39 cellular contexts compared by ENCODE assay signal in the genomic region with DNA sequence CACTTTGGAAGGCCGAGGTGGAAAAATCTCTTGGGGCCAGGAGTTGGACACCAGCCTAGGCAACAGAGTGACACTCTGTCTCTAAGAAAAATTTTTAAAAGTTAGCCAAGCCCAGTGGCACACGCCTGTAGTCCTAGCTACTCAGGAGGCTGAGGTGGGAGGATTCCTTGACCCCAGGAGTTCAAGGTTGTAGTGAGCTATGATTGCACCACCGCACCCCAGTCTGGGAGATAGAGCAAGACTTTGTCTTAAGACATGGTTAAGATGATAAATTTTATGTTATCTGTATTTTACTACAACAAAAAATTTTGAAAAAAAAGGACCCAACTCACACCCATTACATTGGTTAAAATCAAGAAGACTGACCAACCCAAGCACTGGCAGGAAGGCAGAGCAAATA.
"Had no signal": no experiment of that assay in that cellular context is flagged by ENCODE, and none has a peak within 500 bp of the region (broad histone marks: within the 10 kb centered on the region; RNA-seq: fewer than 3 reads in every experiment).

No MANE protein-coding gene starts in this region.

- H3K36me3 ChIP-seq: adrenal gland, ascending aorta, brain microvascular endothelial cell, breast epithelium, cardiac muscle cell had no signal

- H3K9me3 ChIP-seq: adrenal gland, ascending aorta, body of pancreas, breast epithelium had no signal

- H3K27ac Mint-ChIP-seq: activated naive CD4-positive, alpha-beta T cell treated with anti-CD3 and anti-CD28 coated beads for 36 hours; activated naive CD4-positive, alpha-beta T cell treated with anti-CD3 and anti-CD28 coated beads, Interleukin-2, amount 10 ng/mL, durations not matched to agents 7 days and 5 days; activated naive CD4-positive, alpha-beta T cell treated with anti-CD3 and anti-CD28 coated beads, Interleukin-2, amount 50 U/mL, for 24 hours; activated naive CD4-positive, alpha-beta T cell treated with anti-CD3 and anti-CD28 coated beads, Interleukin-2, amount 50 U/mL, for 72 hours; activated naive CD8-positive, alpha-beta T cell; activated naive CD8-positive, alpha-beta T cell treated with anti-CD3 and anti-CD28 coated beads for 36 hours; activated naive CD8-positive, alpha-beta T cell treated with anti-CD3 and anti-CD28 coated beads, Interleukin-2, amount 10 ng/mL, durations not matched to agents 7 days and 5 days; activated naive CD8-positive, alpha-beta T cell treated with anti-CD3 and anti-CD28 coated beads, Interleukin-2, amount 50 U/mL, for 24 hours; activated T-cell treated with anti-CD3 and anti-CD28 coated beads, Interleukin-2, amount 50 U/mL, for 24 hours; activated T-cell treated with anti-CD3 and anti-CD28 coated beads, Interleukin-2, amount 50 U/mL, for 72 hours; activated T-helper 1 cell treated with anti-CD3 and anti-CD28 coated beads, Interleukin-12 subunit alpha, Interleukin-12 subunit beta, Interleukin-2, Interleukin-4 antibody, amounts not matched to agents 30 ng/mL and 10 ng/mL and 1 ng/mL, durations not matched to agents 14 hours and 24 hours and 36 hours; activated T-helper 17 cell treated with anti-CD3 and anti-CD28 coated beads, Interleukin-2, amount 50 U/mL, for 72 hours; activated T-helper 2 cell treated with anti-CD3 and anti-CD28 coated beads, Interferon-gamma antibody, Interleukin-2, Interleukin-4, amounts not matched to agents 10 μg/mL and 5 μg/mL and 100 μg/mL, durations not matched to agents 14 hours and 24 hours and 36 hours; brain had no signal

- DNase-seq: activated effector memory CD4-positive, alpha-beta T cell treated with anti-CD3 and anti-CD28 coated beads, Interleukin-2, amount 50 U/mL, for 16 hours; activated effector memory CD4-positive, alpha-beta T cell treated with Interleukin-2 at 50 U/mL for 16 hours; activated gamma-delta T cell; activated gamma-delta T cell treated with Interleukin-2 at 50 U/mL for 16 hours; activated naive CD4-positive, alpha-beta T cell; activated naive CD4-positive, alpha-beta T cell treated with anti-CD3 and anti-CD28 coated beads for 36 hours; activated naive CD4-positive, alpha-beta T cell treated with anti-CD3 and anti-CD28 coated beads, Interleukin-2, amount 10 ng/mL, durations not matched to agents 7 days and 5 days; activated naive CD4-positive, alpha-beta T cell treated with anti-CD3 and anti-CD28 coated beads, Interleukin-2, amount 50 U/mL, for 16 hours; activated naive CD4-positive, alpha-beta T cell treated with Interleukin-2 at 50 U/mL for 16 hours; activated naive CD8-positive, alpha-beta T cell treated with anti-CD3 and anti-CD28 coated beads for 36 hours; activated naive CD8-positive, alpha-beta T cell treated with anti-CD3 and anti-CD28 coated beads, Interleukin-2, amount 10 ng/mL, durations not matched to agents 7 days and 5 days; activated naive CD8-positive, alpha-beta T cell treated with anti-CD3 and anti-CD28 coated beads, Interleukin-2, amount 50 U/mL, for 24 hours; activated T-cell treated with anti-CD3 and anti-CD28 coated beads, Interleukin-2, amount 50 U/mL, for 1 hour; activated T-cell treated with anti-CD3 and anti-CD28 coated beads, Interleukin-2, amount 50 U/mL, for 24 hours; activated T-cell treated with anti-CD3 and anti-CD28 coated beads, Interleukin-2, amount 50 U/mL, for 4 hours; activated T-cell treated with anti-CD3 and anti-CD28 coated beads, Interleukin-2, amount 50 U/mL, for 48 hours; activated T-cell treated with anti-CD3 and anti-CD28 coated beads, Interleukin-2, amount 50 U/mL, for 72 hours; adrenal gland; amniotic stem cell; amygdala; anterior cingulate cortex; aorta; body of pancreas; brain microvascular endothelial cell; caudate nucleus; central memory CD4-positive, alpha-beta T cell; cerebellar nuclear complex had no signal

- H3K27me3 Mint-ChIP-seq: activated naive CD4-positive, alpha-beta T cell treated with anti-CD3 and anti-CD28 coated beads, Interleukin-2, amount 50 U/mL, for 24 hours; activated naive CD8-positive, alpha-beta T cell had no signal

- H3K4me3 Mint-ChIP-seq: activated naive CD4-positive, alpha-beta T cell treated with anti-CD3 and anti-CD28 coated beads for 36 hours; activated naive CD4-positive, alpha-beta T cell treated with anti-CD3 and anti-CD28 coated beads, Interleukin-2, amount 10 ng/mL, durations not matched to agents 7 days and 5 days; activated naive CD4-positive, alpha-beta T cell treated with anti-CD3 and anti-CD28 coated beads, Interleukin-2, amount 50 U/mL, for 24 hours; activated naive CD8-positive, alpha-beta T cell; activated naive CD8-positive, alpha-beta T cell treated with anti-CD3 and anti-CD28 coated beads for 36 hours; activated naive CD8-positive, alpha-beta T cell treated with anti-CD3 and anti-CD28 coated beads, Interleukin-2, amount 10 ng/mL, durations not matched to agents 7 days and 5 days; activated naive CD8-positive, alpha-beta T cell treated with anti-CD3 and anti-CD28 coated beads, Interleukin-2, amount 50 U/mL, for 24 hours; activated T-cell treated with anti-CD3 and anti-CD28 coated beads, Interleukin-2, amount 50 U/mL, for 24 hours; activated T-cell treated with anti-CD3 and anti-CD28 coated beads, Interleukin-2, amount 50 U/mL, for 4 hours; activated T-cell treated with anti-CD3 and anti-CD28 coated beads, Interleukin-2, amount 50 U/mL, for 72 hours; activated T-helper 1 cell treated with anti-CD3 and anti-CD28 coated beads, Interleukin-12 subunit alpha, Interleukin-12 subunit beta, Interleukin-2, Interleukin-4 antibody, amounts not matched to agents 30 ng/mL and 10 ng/mL and 1 ng/mL, durations not matched to agents 14 hours and 24 hours and 36 hours; activated T-helper 17 cell treated with anti-CD3 and anti-CD28 coated beads, Interleukin-2, amount 50 U/mL, for 72 hours; brain; central memory CD8-positive, alpha-beta T cell had no signal

- FAIRE-seq: astrocyte had no signal

- H3K9me3 Mint-ChIP-seq: activated naive CD8-positive, alpha-beta T cell treated with anti-CD3 and anti-CD28 coated beads, Interleukin-2, amount 10 ng/mL, durations not matched to agents 7 days and 5 days; activated T-cell treated with anti-CD3 and anti-CD28 coated beads, Interleukin-2, amount 50 U/mL, for 24 hours; activated T-helper 17 cell treated with anti-CD3 and anti-CD28 coated beads, Interleukin-2, amount 50 U/mL, for 72 hours; central memory CD8-positive, alpha-beta T cell had no signal

- H3K4me1 ChIP-seq: adrenal gland, ascending aorta, body of pancreas, breast epithelium had no signal

- H3K4me1 Mint-ChIP-seq: activated naive CD4-positive, alpha-beta T cell treated with anti-CD3 and anti-CD28 coated beads, Interleukin-2, amount 10 ng/mL, durations not matched to agents 7 days and 5 days; activated naive CD4-positive, alpha-beta T cell treated with anti-CD3 and anti-CD28 coated beads, Interleukin-2, amount 50 U/mL, for 24 hours; activated naive CD8-positive, alpha-beta T cell treated with anti-CD3 and anti-CD28 coated beads for 36 hours; activated naive CD8-positive, alpha-beta T cell treated with anti-CD3 and anti-CD28 coated beads, Interleukin-2, amount 10 ng/mL, durations not matched to agents 7 days and 5 days; activated naive CD8-positive, alpha-beta T cell treated with anti-CD3 and anti-CD28 coated beads, Interleukin-2, amount 50 U/mL, for 24 hours; activated T-helper 17 cell treated with anti-CD3 and anti-CD28 coated beads, Interleukin-2, amount 50 U/mL, for 72 hours; brain; central memory CD8-positive, alpha-beta T cell had no signal

- ATAC-seq: activated naive CD4-positive, alpha-beta T cell treated with anti-CD3 and anti-CD28 coated beads, Interleukin-2, amount 50 U/mL, for 72 hours; activated naive CD8-positive, alpha-beta T cell treated with anti-CD3 and anti-CD28 coated beads, Interleukin-2, amount 50 U/mL, for 24 hours; activated T-cell treated with anti-CD3 and anti-CD28 coated beads, Interleukin-2, amount 50 U/mL, for 4 hours; activated T-cell treated with anti-CD3 and anti-CD28 coated beads, Interleukin-2, amount 50 U/mL, for 72 hours; activated T-helper 17 cell treated with anti-CD3 and anti-CD28 coated beads, Interleukin-2, amount 50 U/mL, for 72 hours; body of pancreas had no signal

- H3K27me3 ChIP-seq: adrenal gland, ascending aorta, body of pancreas, breast epithelium, cardiac muscle cell had no signal

- H3K4me3 ChIP-seq: adrenal gland, ascending aorta, body of pancreas, breast epithelium, cardiac muscle cell had no signal

- H3K27ac ChIP-seq: adrenal gland, ascending aorta, body of pancreas, brain microvascular endothelial cell, breast epithelium, cardiac muscle cell had no signal
